Comparison of ENCODE assay signal across 1 cellular context in the genomic region with DNA sequence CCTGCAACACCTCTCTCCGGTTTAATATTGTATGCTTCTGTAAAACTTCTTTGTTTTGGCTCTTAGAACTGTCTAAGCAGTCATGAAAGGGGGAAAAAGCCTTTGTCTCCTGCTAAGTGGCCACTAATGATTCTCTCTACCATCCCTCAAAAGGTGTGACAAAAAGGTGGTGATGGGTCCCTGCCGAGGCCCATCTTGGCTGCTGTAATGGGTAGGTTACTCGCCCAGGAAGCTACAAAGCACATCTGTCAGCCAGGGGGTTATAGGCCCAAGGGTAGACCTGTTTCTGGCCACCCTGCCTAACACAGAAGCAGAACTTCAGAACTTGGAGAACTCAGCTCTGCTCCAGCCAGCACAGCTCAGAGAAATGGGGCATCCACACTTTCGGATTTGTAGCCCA.
TF ChIP-seq lines count a peak whose summit lies in the region.

No MANE protein-coding gene starts in this region.

TF ChIP-seq in GM23338, 12 proteins besides CTCF, POLR2A, EP300 and RAD21 (continued from another document):
- TF ChIP-seq, protein P1, sequence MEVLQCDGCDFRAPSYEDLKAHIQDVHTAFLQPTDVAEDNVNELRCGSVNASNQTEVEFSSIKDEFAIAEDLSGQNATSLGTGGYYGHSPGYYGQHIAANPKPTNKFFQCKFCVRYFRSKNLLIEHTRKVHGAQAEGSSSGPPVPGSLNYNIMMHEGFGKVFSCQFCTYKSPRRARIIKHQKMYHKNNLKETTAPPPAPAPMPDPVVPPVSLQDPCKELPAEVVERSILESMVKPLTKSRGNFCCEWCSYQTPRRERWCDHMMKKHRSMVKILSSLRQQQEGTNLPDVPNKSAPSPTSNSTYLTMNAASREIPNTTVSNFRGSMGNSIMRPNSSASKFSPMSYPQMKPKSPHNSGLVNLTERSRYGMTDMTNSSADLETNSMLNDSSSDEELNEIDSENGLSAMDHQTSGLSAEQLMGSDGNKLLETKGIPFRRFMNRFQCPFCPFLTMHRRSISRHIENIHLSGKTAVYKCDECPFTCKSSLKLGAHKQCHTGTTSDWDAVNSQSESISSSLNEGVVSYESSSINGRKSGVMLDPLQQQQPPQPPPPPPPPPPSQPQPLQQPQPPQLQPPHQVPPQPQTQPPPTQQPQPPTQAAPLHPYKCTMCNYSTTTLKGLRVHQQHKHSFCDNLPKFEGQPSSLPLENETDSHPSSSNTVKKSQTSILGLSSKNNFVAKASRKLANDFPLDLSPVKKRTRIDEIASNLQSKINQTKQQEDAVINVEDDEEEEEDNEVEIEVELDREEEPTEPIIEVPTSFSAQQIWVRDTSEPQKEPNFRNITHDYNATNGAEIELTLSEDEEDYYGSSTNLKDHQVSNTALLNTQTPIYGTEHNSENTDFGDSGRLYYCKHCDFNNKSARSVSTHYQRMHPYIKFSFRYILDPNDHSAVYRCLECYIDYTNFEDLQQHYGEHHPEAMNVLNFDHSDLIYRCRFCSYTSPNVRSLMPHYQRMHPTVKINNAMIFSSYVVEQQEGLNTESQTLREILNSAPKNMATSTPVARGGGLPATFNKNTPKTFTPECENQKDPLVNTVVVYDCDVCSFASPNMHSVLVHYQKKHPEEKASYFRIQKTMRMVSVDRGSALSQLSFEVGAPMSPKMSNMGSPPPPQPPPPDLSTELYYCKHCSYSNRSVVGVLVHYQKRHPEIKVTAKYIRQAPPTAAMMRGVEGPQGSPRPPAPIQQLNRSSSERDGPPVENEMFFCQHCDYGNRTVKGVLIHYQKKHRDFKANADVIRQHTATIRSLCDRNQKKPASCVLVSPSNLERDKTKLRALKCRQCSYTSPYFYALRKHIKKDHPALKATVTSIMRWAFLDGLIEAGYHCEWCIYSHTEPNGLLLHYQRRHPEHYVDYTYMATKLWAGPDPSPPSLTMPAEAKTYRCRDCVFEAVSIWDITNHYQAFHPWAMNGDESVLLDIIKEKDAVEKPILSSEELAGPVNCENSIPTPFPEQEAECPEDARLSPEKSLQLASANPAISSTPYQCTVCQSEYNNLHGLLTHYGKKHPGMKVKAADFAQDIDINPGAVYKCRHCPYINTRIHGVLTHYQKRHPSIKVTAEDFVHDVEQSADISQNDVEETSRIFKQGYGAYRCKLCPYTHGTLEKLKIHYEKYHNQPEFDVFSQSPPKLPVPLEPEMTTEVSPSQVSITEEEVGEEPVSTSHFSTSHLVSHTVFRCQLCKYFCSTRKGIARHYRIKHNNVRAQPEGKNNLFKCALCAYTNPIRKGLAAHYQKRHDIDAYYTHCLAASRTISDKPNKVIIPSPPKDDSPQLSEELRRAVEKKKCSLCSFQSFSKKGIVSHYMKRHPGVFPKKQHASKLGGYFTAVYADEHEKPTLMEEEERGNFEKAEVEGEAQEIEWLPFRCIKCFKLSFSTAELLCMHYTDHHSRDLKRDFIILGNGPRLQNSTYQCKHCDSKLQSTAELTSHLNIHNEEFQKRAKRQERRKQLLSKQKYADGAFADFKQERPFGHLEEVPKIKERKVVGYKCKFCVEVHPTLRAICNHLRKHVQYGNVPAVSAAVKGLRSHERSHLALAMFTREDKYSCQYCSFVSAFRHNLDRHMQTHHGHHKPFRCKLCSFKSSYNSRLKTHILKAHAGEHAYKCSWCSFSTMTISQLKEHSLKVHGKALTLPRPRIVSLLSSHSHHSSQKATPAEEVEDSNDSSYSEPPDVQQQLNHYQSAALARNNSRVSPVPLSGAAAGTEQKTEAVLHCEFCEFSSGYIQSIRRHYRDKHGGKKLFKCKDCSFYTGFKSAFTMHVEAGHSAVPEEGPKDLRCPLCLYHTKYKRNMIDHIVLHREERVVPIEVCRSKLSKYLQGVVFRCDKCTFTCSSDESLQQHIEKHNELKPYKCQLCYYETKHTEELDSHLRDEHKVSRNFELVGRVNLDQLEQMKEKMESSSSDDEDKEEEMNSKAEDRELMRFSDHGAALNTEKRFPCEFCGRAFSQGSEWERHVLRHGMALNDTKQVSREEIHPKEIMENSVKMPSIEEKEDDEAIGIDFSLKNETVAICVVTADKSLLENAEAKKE (CRISPR knock-in tag; IDR thresholded peaks at IDR 0.05): no peak
- no peak for TF ChIP-seq NANOG (IDR thresholded peaks at IDR 0.05; ENCODE audit: borderline replicate concordance)
- no peak for TF ChIP-seq EZH2phosphoT487 (IDR thresholded peaks at IDR 0.05; ENCODE audit: unreplicated experiment)
- TF ChIP-seq ZNF114 (CRISPR knock-in tag; IDR thresholded peaks at IDR 0.05): no peak
- TF ChIP-seq, protein P2, sequence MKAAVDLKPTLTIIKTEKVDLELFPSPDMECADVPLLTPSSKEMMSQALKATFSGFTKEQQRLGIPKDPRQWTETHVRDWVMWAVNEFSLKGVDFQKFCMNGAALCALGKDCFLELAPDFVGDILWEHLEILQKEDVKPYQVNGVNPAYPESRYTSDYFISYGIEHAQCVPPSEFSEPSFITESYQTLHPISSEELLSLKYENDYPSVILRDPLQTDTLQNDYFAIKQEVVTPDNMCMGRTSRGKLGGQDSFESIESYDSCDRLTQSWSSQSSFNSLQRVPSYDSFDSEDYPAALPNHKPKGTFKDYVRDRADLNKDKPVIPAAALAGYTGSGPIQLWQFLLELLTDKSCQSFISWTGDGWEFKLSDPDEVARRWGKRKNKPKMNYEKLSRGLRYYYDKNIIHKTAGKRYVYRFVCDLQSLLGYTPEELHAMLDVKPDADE (IDR thresholded peaks at IDR 0.05): no peak
TF ChIP-seq in GM23338: peak in this region for 0.
